17 cellular contexts compared by ENCODE assay signal in the genomic region with DNA sequence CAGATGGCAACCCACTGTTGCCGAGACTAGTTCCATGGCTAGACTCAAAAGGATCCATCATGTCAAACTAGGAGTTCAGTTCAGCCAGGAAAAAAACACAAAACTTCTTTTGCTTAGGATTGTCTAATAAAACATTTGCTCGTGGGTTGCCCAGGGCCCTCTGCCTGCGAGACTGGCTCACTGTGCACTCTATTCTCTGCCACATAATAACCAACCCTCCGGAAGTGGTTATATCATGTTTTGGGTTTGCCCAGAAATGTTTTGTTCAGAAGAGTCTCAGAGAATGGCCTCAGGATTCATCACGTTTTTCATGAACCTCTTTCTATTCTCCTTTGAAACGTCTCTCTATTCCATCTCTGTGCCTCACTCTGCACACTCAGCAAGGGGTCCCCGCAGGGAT.
A peak's percentile ranks its signal among the peaks of the same experiment; 100 is the strongest.
DNase-seq lines count a peak whose midpoint lies in the region; ATAC-seq and TF ChIP-seq lines count a peak whose summit lies in the region.
"Had no signal": no experiment of that assay in that cellular context is flagged by ENCODE, and none has a peak within 500 bp of the region (broad histone marks: within the 10 kb centered on the region; RNA-seq: fewer than 3 reads in every experiment).

No MANE protein-coding gene starts in this region.

- no TSS peak for BruUV-seq in mammary epithelial cell (replicated peaks; lab: Mats Ljungman, UMichigan)

- no peak for TF ChIP-seq CTCF in mammary epithelial cell (conservative IDR thresholded peaks at IDR 0.05 in 1 of 2, IDR thresholded peaks at IDR 0.05 in 1 of 2; ENCODE audit: extremely low read depth in 1 of 2, insufficient read depth in 1 of 2, low read depth in 1 of 2, low read length in 2 of 2)

- intact Hi-C loops in mammary epithelial cell (cut with micrococcal nuclease): no loop called here

- H3K4me2 ChIP-seq in mammary epithelial cell (ENCODE audit: insufficient read depth, low read depth, low read length): no peak overlapping the region

- H3K27me3 ChIP-seq in CD8-positive, alpha-beta memory T cell (ENCODE audit: insufficient read depth, low read length, poor library complexity, severe bottlenecking): no peaks in the 10 kb centered on the region
- H3K27me3 ChIP-seq in mammary epithelial cell (ENCODE audit: insufficient read depth, low read length): no peaks in the 10 kb centered on the region
- H3K27me3 ChIP-seq: Peyer's patch had no signal

- peaks cover 0 to 2% of the 10 kb centered on the region in 2 donors for H3K9me3 Mint-ChIP-seq in activated T-cell treated with anti-CD3 and anti-CD28 coated beads, Interleukin-2, amount 50 U/mL, for 72 hours
- H3K9me3 Mint-ChIP-seq in activated T-cell treated with anti-CD3 and anti-CD28 coated beads, Interleukin-2, amount 50 U/mL, for 24 hours: peaks cover 2% of the 10 kb centered on the region
- peaks cover 0 to 2% (median 0%) of the 10 kb centered on the region in 5 donors for H3K9me3 Mint-ChIP-seq in CD8-positive, alpha-beta memory T cell
- peaks cover 0 to 3% (median 0%) of the 10 kb centered on the region in 9 donors for H3K9me3 Mint-ChIP-seq in naive thymus-derived CD8-positive, alpha-beta T cell

- CTCF ChIA-PET in CD8-positive, alpha-beta memory T cell (lab: Charles Lee): interaction anchor here (1.0 to 1.3 kb wide), 2 partner anchors 14 to 18 kb away, joined by 3 to 4 read pairs; no protein-coding TSS in a partner anchor
- CTCF ChIA-PET in mammary epithelial cell (lab: Charles Lee; ENCODE audit: low non-redundant PET): no interaction called here

- no peak overlapping the region for H3K27ac ChIP-seq in CD8-positive, alpha-beta memory T cell (ENCODE audit: low read depth, low read length)
- no peak overlapping the region for H3K27ac ChIP-seq in mammary epithelial cell (ENCODE audit: insufficient read depth, low read depth, low read length)
- H3K27ac ChIP-seq: C4-2B, Peyer's patch, SK-N-MC had no signal

- no peaks in the 10 kb centered on the region for H3K79me2 ChIP-seq in mammary epithelial cell (ENCODE audit: insufficient read depth, low read length)

- H3K27me3 Mint-ChIP-seq in activated T-cell treated with anti-CD3 and anti-CD28 coated beads, Interleukin-2, amount 50 U/mL, for 72 hours (ENCODE audit: low read depth): no peaks in the 10 kb centered on the region
- no peaks in the 10 kb centered on the region for H3K27me3 Mint-ChIP-seq in activated T-cell treated with anti-CD3 and anti-CD28 coated beads, Interleukin-2, amount 50 U/mL, for 24 hours
- peaks cover 0 to 5% of the 10 kb centered on the region in 2 donors for H3K27me3 Mint-ChIP-seq in CD8-positive, alpha-beta memory T cell
- H3K27me3 Mint-ChIP-seq in T-helper 17 cell: no peaks in the 10 kb centered on the region
- H3K27me3 Mint-ChIP-seq in naive thymus-derived CD8-positive, alpha-beta T cell: peaks cover 0 to 3% (median 0%) of the 10 kb centered on the region in 5 donors

- in situ Hi-C loops in mammary epithelial cell (cut with MboI; ENCODE audit: low sequenced_read_pairs in 2 of 2): loop anchor here in 1 of 2 donors (25.0 kb wide), 2 partner anchors 521 to 746 kb away; no protein-coding TSS in a partner anchor

- dilution Hi-C loops in mammary epithelial cell (cut with HindIII; ENCODE audit: low sequenced_read_pairs): loop anchor here (5.0 to 25.0 kb wide), 2 partner anchors 91 to 221 kb away; no protein-coding TSS in a partner anchor

- H3K4me1 ChIP-seq in CD8-positive, alpha-beta memory T cell (ENCODE audit: insufficient read depth, low read length): peaks cover 72% of the 10 kb centered on the region
- H3K4me1 ChIP-seq in mammary epithelial cell (ENCODE audit: insufficient read depth, low read length): no peaks in the 10 kb centered on the region
- H3K4me1 ChIP-seq: HAP-1, Peyer's patch had no signal

- no peaks in the 10 kb centered on the region for H3K9me3 ChIP-seq in CD8-positive, alpha-beta memory T cell (ENCODE audit: low read length)
- no peaks in the 10 kb centered on the region for H3K9me3 ChIP-seq in T-helper 17 cell (ENCODE audit: control insufficient read depth, low read length, poor library complexity, severe bottlenecking)
- no peaks in the 10 kb centered on the region for H3K9me3 ChIP-seq in mammary epithelial cell (replicated peaks; ENCODE audit: insufficient read depth, low read length)
- H3K9me3 ChIP-seq: HAP-1, Peyer's patch had no signal

- H3K36me3 Mint-ChIP-seq in activated T-cell treated with anti-CD3 and anti-CD28 coated beads, Interleukin-2, amount 50 U/mL, for 72 hours (ENCODE audit: insufficient read depth in 2 of 2): no peaks in the 10 kb centered on the region
- H3K36me3 Mint-ChIP-seq in activated T-cell treated with anti-CD3 and anti-CD28 coated beads, Interleukin-2, amount 50 U/mL, for 24 hours (ENCODE audit: low read depth): no peaks in the 10 kb centered on the region
- peaks cover 0 to 5% (median 0%) of the 10 kb centered on the region in 3 donors for H3K36me3 Mint-ChIP-seq in CD8-positive, alpha-beta memory T cell
- no peaks in the 10 kb centered on the region for H3K36me3 Mint-ChIP-seq in T-helper 17 cell (ENCODE audit: low read depth)
- no peaks in the 10 kb centered on the region for H3K36me3 Mint-ChIP-seq in naive thymus-derived CD8-positive, alpha-beta T cell

- no peak overlapping the region for H3K9ac ChIP-seq in mammary epithelial cell (ENCODE audit: insufficient read depth, low read length)

- WGBS in mammary epithelial cell (ENCODE audit: low coverage, missing lambda C conversion rate): 55% methylated on average over 6 of the region's 7 CpGs

- no peaks in the 10 kb centered on the region for H3K36me3 ChIP-seq in CD8-positive, alpha-beta memory T cell (ENCODE audit: insufficient read depth, low read length)
- no peaks in the 10 kb centered on the region for H3K36me3 ChIP-seq in mammary epithelial cell (ENCODE audit: insufficient read depth, low read length)
- H3K36me3 ChIP-seq: HAP-1, Peyer's patch had no signal

- no peak overlapping the region for H2AFZ ChIP-seq in mammary epithelial cell (ENCODE audit: low read depth, low read length)

- ATAC-seq in activated T-cell treated with anti-CD3 and anti-CD28 coated beads, Interleukin-2, amount 50 U/mL, for 72 hours (replicated peaks in 1 of 2): peak; percentile 51 to 57
- ATAC-seq in T-helper 17 cell (peak; percentile 69), HG03442 (IDR thresholded peaks at IDR 0.05; ENCODE audit: unreplicated experiment) (no peak)
- ATAC-seq in naive thymus-derived CD8-positive, alpha-beta T cell: peak; percentile 57 to 69

- H3K4me3 Mint-ChIP-seq in activated T-cell treated with anti-CD3 and anti-CD28 coated beads, Interleukin-2, amount 50 U/mL, for 72 hours: peak overlapping the region; percentile 29 to 38
- no peak overlapping the region for H3K4me3 Mint-ChIP-seq in activated T-cell treated with anti-CD3 and anti-CD28 coated beads, Interleukin-2, amount 50 U/mL, for 24 hours
- peak overlapping the region in 6 of 7 donors; percentile 41 to 78 (median 68) for H3K4me3 Mint-ChIP-seq in CD8-positive, alpha-beta memory T cell
- peak overlapping the region; percentile 47 for H3K4me3 Mint-ChIP-seq in T-helper 17 cell
- H3K4me3 Mint-ChIP-seq in naive thymus-derived CD8-positive, alpha-beta T cell: peak overlapping the region in 7 of 10 donors; percentile 3 to 54 (median 30)

- peaks cover 33% of the 10 kb centered on the region for H3K4me1 Mint-ChIP-seq in activated T-cell treated with anti-CD3 and anti-CD28 coated beads, Interleukin-2, amount 50 U/mL, for 72 hours (ENCODE audit: low read depth)
- H3K4me1 Mint-ChIP-seq in activated T-cell treated with anti-CD3 and anti-CD28 coated beads, Interleukin-2, amount 50 U/mL, for 24 hours (ENCODE audit: low read depth): peaks cover 48% of the 10 kb centered on the region
- H3K4me1 Mint-ChIP-seq in CD8-positive, alpha-beta memory T cell: peaks cover 57 to 87% (median 81%) of the 10 kb centered on the region in 3 donors
- H3K4me1 Mint-ChIP-seq in T-helper 17 cell: peaks cover 41% of the 10 kb centered on the region
- peaks cover 26 to 74% (median 65%) of the 10 kb centered on the region in 4 donors for H3K4me1 Mint-ChIP-seq in naive thymus-derived CD8-positive, alpha-beta T cell

- H3K27ac Mint-ChIP-seq in activated T-cell treated with anti-CD3 and anti-CD28 coated beads, Interleukin-2, amount 50 U/mL, for 72 hours: no peak overlapping the region
- H3K27ac Mint-ChIP-seq in activated T-cell treated with anti-CD3 and anti-CD28 coated beads, Interleukin-2, amount 50 U/mL, for 24 hours: no peak overlapping the region
- peak overlapping the region in 7 of 8 donors; percentile 8 to 86 (median 47) for H3K27ac Mint-ChIP-seq in CD8-positive, alpha-beta memory T cell
- H3K27ac Mint-ChIP-seq in T-helper 17 cell: peak overlapping the region; percentile 74
- H3K27ac Mint-ChIP-seq in naive thymus-derived CD8-positive, alpha-beta T cell: peak overlapping the region in 6 of 10 donors; percentile 5 to 82 (median 47)

- no peak overlapping the region for H3K4me3 ChIP-seq in CD8-positive, alpha-beta memory T cell (ENCODE audit: low read length)
- no peak overlapping the region for H3K4me3 ChIP-seq in mammary epithelial cell (replicated peaks in 1 of 3; ENCODE audit: insufficient read depth in 1 of 3, low read depth in 2 of 3, low read length in 3 of 3)
- H3K4me3 ChIP-seq: HAP-1, Peyer's patch, SK-N-MC had no signal

- DNase-seq in activated T-cell treated with anti-CD3 and anti-CD28 coated beads, Interleukin-2, amount 50 U/mL, for 72 hours: no peak
- no peak for DNase-seq in activated T-cell treated with anti-CD3 and anti-CD28 coated beads, Interleukin-2, amount 50 U/mL, for 24 hours
- DNase-seq in CD8-positive, alpha-beta memory T cell: peak in 1 of 5 donors; percentile 14
- DNase-seq in T-helper 17 cell: no peak
- DNase-seq in naive thymus-derived CD8-positive, alpha-beta T cell: peak in 1 of 10 donors; percentile 14
- no peak for DNase-seq in mammary epithelial cell
- DNase-seq in NCI-H446 (lab: John Stamatoyannopoulos, UW): no peak
- DNase-seq: DMS79 treated with DMSO at 0.1 percent for 48 hours, MV-4-11, NCI-H1417 treated with DMSO at 0.1 percent for 48 hours, NCI-H2029, Peyer's patch, Right ventricle myocardium superior had no signal

- POLR2A ChIA-PET in CD8-positive, alpha-beta memory T cell (lab: Charles Lee): no interaction called here
- POLR2A ChIA-PET in naive thymus-derived CD8-positive, alpha-beta T cell (lab: Charles Lee): no interaction called here

- H4K20me1 ChIP-seq in mammary epithelial cell (ENCODE audit: insufficient read depth, low read length): no peaks in the 10 kb centered on the region

Comparison
In these comparisons a context has a peak if more than half of its experiments do, and no peak if none do; other contexts are left out.
1. H3K27ac Mint-ChIP-seq: peak in CD8-positive, alpha-beta memory T cell (7 of 8), T-helper 17 cell (single experiment) and naive thymus-derived CD8-positive, alpha-beta T cell (6 of 10); none in activated T-cell treated with anti-CD3 and anti-CD28 coated beads, Interleukin-2, amount 50 U/mL, for 72 hours (single experiment) and activated T-cell treated with anti-CD3 and anti-CD28 coated beads, Interleukin-2, amount 50 U/mL, for 24 hours (single experiment).